ENCODE assay signal across 31 cellular contexts in genomic region chr21:37601915-37602314, GRCh38.
"Had no signal": no experiment of that assay in that cellular context is flagged by ENCODE, and none has a peak within 500 bp of the region (broad histone marks: within the 10 kb centered on the region; RNA-seq: fewer than 3 reads in every experiment).

No MANE protein-coding gene starts in this region.

- DNase-seq: activated B cell treated with CpG ODN at 0.5 μM for 24 hours; activated CD4-positive, alpha-beta memory T cell treated with anti-CD3 and anti-CD28 coated beads for 36 hours; activated CD4-positive, alpha-beta T cell treated with anti-CD3 and anti-CD28 coated beads for 48 hours; activated CD4-positive, alpha-beta T cell treated with anti-CD3 and anti-CD28 coated beads, Interleukin-2, amount 10 ng/mL, durations not matched to agents 7 days and 5 days; activated CD4-positive, CD25-positive, alpha-beta regulatory T cell treated with anti-CD3 and anti-CD28 coated beads, Interleukin-2, amount 50 U/mL, for 72 hours; activated CD8-positive, alpha-beta memory T cell treated with anti-CD3 and anti-CD28 coated beads, Interleukin-2, amount 50 U/mL, for 4 hours; activated CD8-positive, alpha-beta T cell treated with anti-CD3 and anti-CD28 coated beads for 36 hours; activated effector memory CD4-positive, alpha-beta T cell treated with anti-CD3 and anti-CD28 coated beads, Interleukin-2, amount 50 U/mL, for 16 hours; activated gamma-delta T cell treated with Interleukin-2 at 50 U/mL for 16 hours; activated naive CD4-positive, alpha-beta T cell; activated naive CD4-positive, alpha-beta T cell treated with anti-CD3 and anti-CD28 coated beads for 36 hours; activated naive CD8-positive, alpha-beta T cell treated with anti-CD3 and anti-CD28 coated beads, Interleukin-2, amount 10 ng/mL, durations not matched to agents 7 days and 5 days; activated T-cell treated with anti-CD3 and anti-CD28 coated beads for 4 hours; activated T-cell treated with anti-CD3 and anti-CD28 coated beads, Interleukin-2, amount 50 U/mL, for 1 hour; activated T-cell treated with anti-CD3 and anti-CD28 coated beads, Interleukin-2, amount 50 U/mL, for 4 hours; activated T-cell treated with anti-CD3 and anti-CD28 coated beads, Interleukin-2, amount 50 U/mL, for 72 hours; adrenal gland; amniotic stem cell; aorta; body of pancreas; brain microvascular endothelial cell; central memory CD4-positive, alpha-beta T cell; SW 1271; T-helper 1 cell; T-helper 2 cell; T-helper 9 cell had no signal

- ATAC-seq: activated CD8-positive, alpha-beta T cell treated with anti-CD3 and anti-CD28 coated beads for 36 hours; activated T-cell treated with anti-CD3 and anti-CD28 coated beads, Interleukin-2, amount 50 U/mL, for 4 hours; activated T-cell treated with anti-CD3 and anti-CD28 coated beads, Interleukin-2, amount 50 U/mL, for 72 hours; activated T-helper 17 cell treated with anti-CD3 and anti-CD28 coated beads, Interleukin-2, amount 50 U/mL, for 72 hours; body of pancreas had no signal

- H3K27ac Mint-ChIP-seq: activated B cell treated with CpG ODN at 0.5 μM for 24 hours; activated CD4-positive, alpha-beta memory T cell treated with anti-CD3 and anti-CD28 coated beads for 36 hours; activated CD4-positive, alpha-beta T cell treated with anti-CD3 and anti-CD28 coated beads, Interleukin-2, amount 10 ng/mL, durations not matched to agents 7 days and 5 days; activated CD8-positive, alpha-beta T cell treated with anti-CD3 and anti-CD28 coated beads for 36 hours; activated naive CD4-positive, alpha-beta T cell treated with anti-CD3 and anti-CD28 coated beads for 36 hours; activated naive CD4-positive, alpha-beta T cell treated with anti-CD3 and anti-CD28 coated beads, Interleukin-2, amount 50 U/mL, for 24 hours; activated naive CD8-positive, alpha-beta T cell treated with anti-CD3 and anti-CD28 coated beads, Interleukin-2, amount 10 ng/mL, durations not matched to agents 7 days and 5 days; activated T-cell treated with anti-CD3 and anti-CD28 coated beads, Interleukin-2, amount 50 U/mL, for 72 hours; activated T-helper 1 cell treated with anti-CD3 and anti-CD28 coated beads, Interleukin-12 subunit alpha, Interleukin-12 subunit beta, Interleukin-2, Interleukin-4 antibody, amounts not matched to agents 30 ng/mL and 10 ng/mL and 1 ng/mL, durations not matched to agents 14 hours and 24 hours and 36 hours; activated T-helper 17 cell treated with anti-CD3 and anti-CD28 coated beads, Interleukin-2, amount 50 U/mL, for 72 hours; T-helper 1 cell treated with Interleukin-12 subunit alpha and Interleukin-12 subunit beta and Interleukin-4 antibody, amounts not matched to agents 30 μg/mL and 1 μg/mL, for 36 hours; T-helper 2 cell treated with Interferon-gamma antibody and Interleukin-4, amounts not matched to agents 5 μg/mL and 100 μg/mL, for 36 hours had no signal

- H3K4me3 Mint-ChIP-seq: activated B cell treated with CpG ODN at 0.5 μM for 24 hours; activated CD4-positive, alpha-beta memory T cell treated with anti-CD3 and anti-CD28 coated beads for 36 hours; activated CD4-positive, alpha-beta T cell treated with anti-CD3 and anti-CD28 coated beads, Interleukin-2, amount 10 ng/mL, durations not matched to agents 7 days and 5 days; activated CD8-positive, alpha-beta T cell treated with anti-CD3 and anti-CD28 coated beads for 36 hours; activated naive CD4-positive, alpha-beta T cell treated with anti-CD3 and anti-CD28 coated beads for 36 hours; activated naive CD4-positive, alpha-beta T cell treated with anti-CD3 and anti-CD28 coated beads, Interleukin-2, amount 50 U/mL, for 24 hours; activated naive CD8-positive, alpha-beta T cell treated with anti-CD3 and anti-CD28 coated beads, Interleukin-2, amount 10 ng/mL, durations not matched to agents 7 days and 5 days; activated T-cell treated with anti-CD3 and anti-CD28 coated beads, Interleukin-2, amount 50 U/mL, for 4 hours; activated T-cell treated with anti-CD3 and anti-CD28 coated beads, Interleukin-2, amount 50 U/mL, for 72 hours; activated T-helper 1 cell treated with anti-CD3 and anti-CD28 coated beads, Interleukin-12 subunit alpha, Interleukin-12 subunit beta, Interleukin-2, Interleukin-4 antibody, amounts not matched to agents 30 ng/mL and 10 ng/mL and 1 ng/mL, durations not matched to agents 14 hours and 24 hours and 36 hours; activated T-helper 17 cell treated with anti-CD3 and anti-CD28 coated beads, Interleukin-2, amount 50 U/mL, for 72 hours; T-helper 1 cell treated with Interleukin-12 subunit alpha and Interleukin-12 subunit beta and Interleukin-4 antibody, amounts not matched to agents 30 μg/mL and 1 μg/mL, for 36 hours; T-helper 2 cell treated with Interferon-gamma antibody and Interleukin-4, amounts not matched to agents 5 μg/mL and 100 μg/mL, for 36 hours had no signal

- H3K4me1 Mint-ChIP-seq: activated B cell treated with CpG ODN at 0.5 μM for 24 hours; activated CD4-positive, alpha-beta T cell treated with anti-CD3 and anti-CD28 coated beads, Interleukin-2, amount 10 ng/mL, durations not matched to agents 7 days and 5 days; activated naive CD4-positive, alpha-beta T cell treated with anti-CD3 and anti-CD28 coated beads, Interleukin-2, amount 50 U/mL, for 24 hours; activated naive CD8-positive, alpha-beta T cell treated with anti-CD3 and anti-CD28 coated beads, Interleukin-2, amount 10 ng/mL, durations not matched to agents 7 days and 5 days; activated T-helper 17 cell treated with anti-CD3 and anti-CD28 coated beads, Interleukin-2, amount 50 U/mL, for 72 hours had no signal

- H3K9me3 Mint-ChIP-seq: activated B cell treated with CpG ODN at 0.5 μM for 24 hours; activated CD4-positive, alpha-beta memory T cell treated with anti-CD3 and anti-CD28 coated beads for 36 hours; activated CD4-positive, alpha-beta T cell treated with anti-CD3 and anti-CD28 coated beads, Interleukin-2, amount 10 ng/mL, durations not matched to agents 7 days and 5 days; activated CD8-positive, alpha-beta T cell treated with anti-CD3 and anti-CD28 coated beads for 36 hours; activated naive CD4-positive, alpha-beta T cell treated with anti-CD3 and anti-CD28 coated beads for 36 hours; activated T-cell treated with anti-CD3 and anti-CD28 coated beads, Interleukin-2, amount 50 U/mL, for 4 hours; activated T-helper 1 cell treated with anti-CD3 and anti-CD28 coated beads, Interleukin-12 subunit alpha, Interleukin-12 subunit beta, Interleukin-2, Interleukin-4 antibody, amounts not matched to agents 30 ng/mL and 10 ng/mL and 1 ng/mL, durations not matched to agents 14 hours and 24 hours and 36 hours; activated T-helper 17 cell treated with anti-CD3 and anti-CD28 coated beads, Interleukin-2, amount 50 U/mL, for 72 hours; T-helper 1 cell treated with Interleukin-12 subunit alpha and Interleukin-12 subunit beta and Interleukin-4 antibody, amounts not matched to agents 30 μg/mL and 1 μg/mL, for 36 hours; T-helper 2 cell treated with Interferon-gamma antibody and Interleukin-4, amounts not matched to agents 5 μg/mL and 100 μg/mL, for 36 hours had no signal

- H3K36me3 Mint-ChIP-seq: activated CD4-positive, alpha-beta memory T cell treated with anti-CD3 and anti-CD28 coated beads for 36 hours; activated naive CD8-positive, alpha-beta T cell treated with anti-CD3 and anti-CD28 coated beads, Interleukin-2, amount 10 ng/mL, durations not matched to agents 7 days and 5 days had no signal
